Comparison of ENCODE assay signal across 8 cellular contexts in genomic region chr18:36128907-36129299, GRCh38. TPM values are rescaled to one million over a fixed set of nuclear protein-coding genes. Genes with fewer than 3 reads are reported as not detected.
A peak's percentile ranks its signal among the peaks of the same experiment; 100 is the strongest.
DNase-seq lines count a peak whose midpoint lies in the region; ATAC-seq and TF ChIP-seq lines count a peak whose summit lies in the region.

No MANE protein-coding gene starts in this region.

- H3K27me3 Mint-ChIP-seq in activated T-cell treated with anti-CD3 and anti-CD28 coated beads, Interleukin-2, amount 50 U/mL, for 4 hours (ENCODE audit: low read depth) = no peaks in the 10 kb centered on the region

- no peak for TF ChIP-seq POLR2A in breast epithelium (IDR thresholded peaks at IDR 0.05)

- H3K27ac ChIP-seq in breast epithelium (peak overlapping the region; percentile 97 to 98), mucosa of rectum (ENCODE audit: low read depth in 2 of 2, low read length in 2 of 2) (peak overlapping the region; percentile 100)

- intact Hi-C loops in breast epithelium (cut with DNase I; ENCODE audit: low total_unique reads) = loop anchor here (10.0 kb wide), 1 partner anchor 494 kb away; no protein-coding TSS in a partner anchor

- H3K4me3 Mint-ChIP-seq in activated T-cell treated with anti-CD3 and anti-CD28 coated beads, Interleukin-2, amount 50 U/mL, for 4 hours = peak overlapping the region; percentile 95

- H3K9me3 ChIP-seq in breast epithelium (no peaks in the 10 kb centered on the region), mucosa of rectum (ENCODE audit: control insufficient read depth in 2 of 2, low read length in 2 of 2) (no peaks in the 10 kb centered on the region)

- H3K4me3 ChIP-seq in breast epithelium (peak overlapping the region; percentile 81 to 90 (median 89)), mucosa of rectum (ENCODE audit: low read length in 2 of 2) (peak overlapping the region; percentile 95 to 99)

- H3K9me3 Mint-ChIP-seq in activated T-cell treated with anti-CD3 and anti-CD28 coated beads, Interleukin-2, amount 50 U/mL, for 4 hours = no peaks in the 10 kb centered on the region

- no peaks in the 10 kb centered on the region for H3K36me3 ChIP-seq in breast epithelium
- peaks cover 0 to 6% of the 10 kb centered on the region in 2 donors for H3K36me3 ChIP-seq in mucosa of rectum (ENCODE audit: control insufficient read depth in 2 of 2, insufficient read depth in 2 of 2, low read length in 2 of 2)

- DNase-seq in activated T-cell treated with anti-CD3 and anti-CD28 coated beads, Interleukin-2, amount 50 U/mL, for 4 hours = no peak
- no peak for DNase-seq in activated T-cell treated with anti-CD3 and anti-CD28 coated beads, Interleukin-2, amount 50 U/mL, for 48 hours
- DNase-seq in breast epithelium (ENCODE audit: low spot score in 2 of 2) (no peak), ecto neural progenitor cell (ENCODE audit: low spot score) (no peak), mesenteric fat pad (ENCODE audit: low spot score) (no peak), GDM1 (lab: John Stamatoyannopoulos, UW) (no peak)

- peak in 1 of 2 donors; percentile 6 for ATAC-seq in activated T-cell treated with anti-CD3 and anti-CD28 coated beads, Interleukin-2, amount 50 U/mL, for 4 hours
- peak; percentile 25 for ATAC-seq in HG03460 (IDR thresholded peaks at IDR 0.05; ENCODE audit: unreplicated experiment)

- H3K4me1 Mint-ChIP-seq in activated T-cell treated with anti-CD3 and anti-CD28 coated beads, Interleukin-2, amount 50 U/mL, for 4 hours (ENCODE audit: low read depth) = peaks cover 53% of the 10 kb centered on the region

- H3K27me3 ChIP-seq in breast epithelium (no peaks in the 10 kb centered on the region), mucosa of rectum (ENCODE audit: control insufficient read depth in 2 of 2, insufficient read depth in 2 of 2, low read length in 2 of 2) (no peaks in the 10 kb centered on the region)

- H3K36me3 Mint-ChIP-seq in activated T-cell treated with anti-CD3 and anti-CD28 coated beads, Interleukin-2, amount 50 U/mL, for 4 hours (ENCODE audit: insufficient read depth) = peaks cover 27% of the 10 kb centered on the region

- H3K4me1 ChIP-seq in breast epithelium (peaks cover 0 to 9% of the 10 kb centered on the region in 2 donors), mucosa of rectum (ENCODE audit: control insufficient read depth in 2 of 2, insufficient read depth in 2 of 2, low read length in 2 of 2) (peaks cover 5 to 15% of the 10 kb centered on the region in 2 donors)

- TF ChIP-seq CTCF in breast epithelium (IDR thresholded peaks at IDR 0.05) = no peak

- peak overlapping the region; percentile 94 to 98 for H3K9ac ChIP-seq in mucosa of rectum (ENCODE audit: low read depth in 1 of 2, low read length in 2 of 2)

RNA-seq across cellular contexts. Expression of gene SLC39A6, which starts 0.2 kb away (rescaled TPM):
- total RNA-seq in activated T-cell treated with anti-CD3 and anti-CD28 coated beads, Interleukin-2, amount 50 U/mL, for 4 hours = 10 to 100 TPM; 39.4 to 44.5 (median 40.1) TPM
- total RNA-seq in breast epithelium = 100 to 1,000 TPM in 2 of 3 donors, 10 to 100 TPM in 1; 44.8 to 502 (median 235) TPM
- total RNA-seq in mesenteric fat pad = 54.9 TPM

RNA-seq across cellular contexts. Expression of gene ELP2, which starts 0.8 kb away (rescaled TPM):
- total RNA-seq in activated T-cell treated with anti-CD3 and anti-CD28 coated beads, Interleukin-2, amount 50 U/mL, for 4 hours = 100 to 1,000 TPM in 1 of 3 donors, 10 to 100 TPM in 2; 91.2 to 114 (median 99.2) TPM
- 100 to 1,000 TPM in 2 of 3 donors, 10 to 100 TPM in 1; 66.9 to 165 (median 139) TPM for total RNA-seq in breast epithelium
- 71.8 TPM for total RNA-seq in mesenteric fat pad

RNA-seq across cellular contexts. Expression of gene MOCOS, which starts 58.4 kb away (rescaled TPM):
- under 1 TPM; 0.03 to 0.34 (median 0.05) TPM for total RNA-seq in activated T-cell treated with anti-CD3 and anti-CD28 coated beads, Interleukin-2, amount 50 U/mL, for 4 hours
- 1 to 10 TPM; 5.2 to 9.7 (median 9.1) TPM for total RNA-seq in breast epithelium
- total RNA-seq in mesenteric fat pad = 5.8 TPM
